ENCODE assay signal across 16 cellular contexts in genomic region chr9:975740-976257, GRCh38. TPM values are rescaled to one million over a fixed set of nuclear protein-coding genes. Genes with fewer than 3 reads are reported as not detected.
DNase-seq lines count a peak whose midpoint lies in the region; ATAC-seq lines count a peak whose summit lies in the region.
"Had no signal": no experiment of that assay in that cellular context is flagged by ENCODE, and none has a peak within 500 bp of the region (broad histone marks: within the 10 kb centered on the region; RNA-seq: fewer than 3 reads in every experiment).

No MANE protein-coding gene starts in this region.

- H3K36me3 ChIP-seq in adipocyte (ENCODE audit: control insufficient read depth, insufficient read depth, low read length, severe bottlenecking), result no peaks in the 10 kb centered on the region
- H3K36me3 ChIP-seq: left lung, tibial nerve had no signal

- H3K27me3 Mint-ChIP-seq in activated naive CD4-positive, alpha-beta T cell treated with anti-CD3 and anti-CD28 coated beads for 36 hours (ENCODE audit: low read depth), result peaks cover 75% of the 10 kb centered on the region
- H3K27me3 Mint-ChIP-seq in memory B cell, result peaks cover 32% of the 10 kb centered on the region
- peaks cover 77 to 89% of the 10 kb centered on the region in 2 donors for H3K27me3 Mint-ChIP-seq in stimulated activated naive B cell treated with anti-CD40 and anti-IgM and Interleukin-4, amounts not matched to agents 10 μg/mL and 1 μg/mL and 100 μg/mL, for 72 hours

- H3K4me3 ChIP-seq in adipocyte (ENCODE audit: low read length), result peak overlapping the region; percentile 58
- H3K4me3 ChIP-seq: left lung had no signal

- no peak overlapping the region for H3K9ac ChIP-seq in adipocyte (ENCODE audit: low read length)

- CTCF ChIA-PET in activated naive CD4-positive, alpha-beta T cell treated with anti-CD3 and anti-CD28 coated beads for 36 hours (lab: Charles Lee), result no interaction called here

- ATAC-seq in memory B cell (ENCODE audit: low read depth) (no peak), HG02981 (IDR thresholded peaks at IDR 0.05; ENCODE audit: unreplicated experiment) (no peak), left colon (no peak)
- no peak for ATAC-seq in stimulated activated naive B cell treated with anti-CD40 and anti-IgM and Interleukin-4, amounts not matched to agents 10 μg/mL and 1 μg/mL and 100 μg/mL, for 72 hours (replicated peaks)
- ATAC-seq in stimulated activated effector memory CD8-positive, alpha-beta T cell treated with anti-CD3 and anti-CD28 coated beads, Interleukin-12 subunit alpha, Interleukin-12 subunit beta, amount 100 ng/mL, for 72 hours, result no peak
- ATAC-seq: activated CD4-positive, alpha-beta T cell treated with anti-CD3 and anti-CD28 coated beads for 36 hours; Panc1 had no signal

- peaks cover 3% of the 10 kb centered on the region for H3K4me1 ChIP-seq in adipocyte (ENCODE audit: control insufficient read depth, insufficient read depth, low read length)

- H3K9me3 ChIP-seq in adipocyte (ENCODE audit: control insufficient read depth, low read length), result no peaks in the 10 kb centered on the region
- H3K9me3 ChIP-seq: left lung, tibial nerve had no signal

- H3K9me3 Mint-ChIP-seq in activated naive CD4-positive, alpha-beta T cell treated with anti-CD3 and anti-CD28 coated beads for 36 hours, result no peaks in the 10 kb centered on the region
- no peaks in the 10 kb centered on the region for H3K9me3 Mint-ChIP-seq in memory B cell
- no peaks in the 10 kb centered on the region for H3K9me3 Mint-ChIP-seq in stimulated activated naive B cell treated with anti-CD40 and anti-IgM and Interleukin-4, amounts not matched to agents 10 μg/mL and 1 μg/mL and 100 μg/mL, for 72 hours
- H3K9me3 Mint-ChIP-seq in stimulated activated effector memory CD8-positive, alpha-beta T cell treated with anti-CD3 and anti-CD28 coated beads, Interleukin-12 subunit alpha, Interleukin-12 subunit beta, amount 100 ng/mL, for 72 hours, result no peaks in the 10 kb centered on the region

- H3K4me1 Mint-ChIP-seq in activated naive CD4-positive, alpha-beta T cell treated with anti-CD3 and anti-CD28 coated beads for 36 hours (ENCODE audit: low read depth), result peaks cover 20% of the 10 kb centered on the region
- no peaks in the 10 kb centered on the region for H3K4me1 Mint-ChIP-seq in memory B cell
- peaks cover 13 to 34% of the 10 kb centered on the region in 2 donors for H3K4me1 Mint-ChIP-seq in stimulated activated naive B cell treated with anti-CD40 and anti-IgM and Interleukin-4, amounts not matched to agents 10 μg/mL and 1 μg/mL and 100 μg/mL, for 72 hours
- H3K4me1 Mint-ChIP-seq in stimulated activated effector memory CD8-positive, alpha-beta T cell treated with anti-CD3 and anti-CD28 coated beads, Interleukin-12 subunit alpha, Interleukin-12 subunit beta, amount 100 ng/mL, for 72 hours, result no peaks in the 10 kb centered on the region

- H3K36me3 Mint-ChIP-seq in activated naive CD4-positive, alpha-beta T cell treated with anti-CD3 and anti-CD28 coated beads for 36 hours (ENCODE audit: low read depth), result no peaks in the 10 kb centered on the region
- no peaks in the 10 kb centered on the region for H3K36me3 Mint-ChIP-seq in memory B cell
- no peaks in the 10 kb centered on the region for H3K36me3 Mint-ChIP-seq in stimulated activated naive B cell treated with anti-CD40 and anti-IgM and Interleukin-4, amounts not matched to agents 10 μg/mL and 1 μg/mL and 100 μg/mL, for 72 hours
- peaks cover 10% of the 10 kb centered on the region for H3K36me3 Mint-ChIP-seq in stimulated activated effector memory CD8-positive, alpha-beta T cell treated with anti-CD3 and anti-CD28 coated beads, Interleukin-12 subunit alpha, Interleukin-12 subunit beta, amount 100 ng/mL, for 72 hours

- H3K27me3 ChIP-seq in adipocyte (replicated peaks; ENCODE audit: control insufficient read depth, insufficient read depth, low read length), result peaks cover 64% of the 10 kb centered on the region

- peak overlapping the region; percentile 23 for H3K4me3 Mint-ChIP-seq in activated naive CD4-positive, alpha-beta T cell treated with anti-CD3 and anti-CD28 coated beads for 36 hours
- H3K4me3 Mint-ChIP-seq in memory B cell, result peak overlapping the region; percentile 41
- H3K4me3 Mint-ChIP-seq in stimulated activated naive B cell treated with anti-CD40 and anti-IgM and Interleukin-4, amounts not matched to agents 10 μg/mL and 1 μg/mL and 100 μg/mL, for 72 hours, result peak overlapping the region; percentile 35 to 62
- no peak overlapping the region for H3K4me3 Mint-ChIP-seq in stimulated activated effector memory CD8-positive, alpha-beta T cell treated with anti-CD3 and anti-CD28 coated beads, Interleukin-12 subunit alpha, Interleukin-12 subunit beta, amount 100 ng/mL, for 72 hours
- H3K4me3 Mint-ChIP-seq: activated CD4-positive, alpha-beta T cell treated with anti-CD3 and anti-CD28 coated beads for 36 hours had no signal

- no peak for DNase-seq in activated naive CD4-positive, alpha-beta T cell treated with anti-CD3 and anti-CD28 coated beads for 36 hours
- DNase-seq in activated naive CD4-positive, alpha-beta T cell (lab: John Stamatoyannopoulos, UW), result no peak
- DNase-seq in adipocyte (ENCODE audit: low read depth), result no peak
- no peak for DNase-seq in memory B cell (ENCODE audit: low spot score in 2 of 2)
- no peak for DNase-seq in stimulated activated naive B cell treated with anti-CD40 and anti-IgM and Interleukin-4, amounts not matched to agents 10 μg/mL and 1 μg/mL and 100 μg/mL, for 72 hours
- no peak for DNase-seq in stimulated activated effector memory CD8-positive, alpha-beta T cell treated with anti-CD3 and anti-CD28 coated beads, Interleukin-12 subunit alpha, Interleukin-12 subunit beta, amount 100 ng/mL, for 72 hours (ENCODE audit: low spot score in 2 of 2)
- no peak for DNase-seq in left colon
- DNase-seq: activated gamma-delta T cell treated with Interleukin-2 at 50 U/mL for 16 hours; central memory CD4-positive, alpha-beta T cell; Kasumi-1; left lung; NCI-H187 had no signal

- intact Hi-C loops in activated naive CD4-positive, alpha-beta T cell treated with anti-CD3 and anti-CD28 coated beads for 36 hours (cut with micrococcal nuclease), result no loop called here
- intact Hi-C loops in left colon (cut with DNase I, micrococcal nuclease), result no loop called here

- no peak overlapping the region for H3K27ac Mint-ChIP-seq in activated naive CD4-positive, alpha-beta T cell treated with anti-CD3 and anti-CD28 coated beads for 36 hours
- H3K27ac Mint-ChIP-seq in memory B cell, result peak overlapping the region; percentile 38
- peak overlapping the region; percentile 88 for H3K27ac Mint-ChIP-seq in stimulated activated naive B cell treated with anti-CD40 and anti-IgM and Interleukin-4, amounts not matched to agents 10 μg/mL and 1 μg/mL and 100 μg/mL, for 72 hours
- no peak overlapping the region for H3K27ac Mint-ChIP-seq in stimulated activated effector memory CD8-positive, alpha-beta T cell treated with anti-CD3 and anti-CD28 coated beads, Interleukin-12 subunit alpha, Interleukin-12 subunit beta, amount 100 ng/mL, for 72 hours
- H3K27ac Mint-ChIP-seq: activated CD4-positive, alpha-beta T cell treated with anti-CD3 and anti-CD28 coated beads for 36 hours had no signal

RNA-seq across cellular contexts. Expression of gene DMRT3, which starts 0.7 kb away (rescaled TPM):
- not detected for total RNA-seq in activated naive CD4-positive, alpha-beta T cell treated with anti-CD3 and anti-CD28 coated beads for 36 hours
- total RNA-seq in left colon, result not detected
- total RNA-seq: activated CD4-positive, alpha-beta T cell treated with anti-CD3 and anti-CD28 coated beads for 36 hours; left lung had no signal

Comparison
In these comparisons a context has a peak if more than half of its experiments do, and no peak if none do; other contexts are left out.
1. H3K27ac Mint-ChIP-seq: peak in memory B cell (single experiment) and stimulated activated naive B cell treated with anti-CD40 and anti-IgM and Interleukin-4, amounts not matched to agents 10 μg/mL and 1 μg/mL and 100 μg/mL, for 72 hours (single experiment); none in activated naive CD4-positive, alpha-beta T cell treated with anti-CD3 and anti-CD28 coated beads for 36 hours (single experiment) and stimulated activated effector memory CD8-positive, alpha-beta T cell treated with anti-CD3 and anti-CD28 coated beads, Interleukin-12 subunit alpha, Interleukin-12 subunit beta, amount 100 ng/mL, for 72 hours (single experiment).